ENCODE assay signal across 2 cellular contexts in genomic region chr20:53865905-53866786, GRCh38.
TF ChIP-seq lines count a peak whose summit lies in the region.

No MANE protein-coding gene starts in this region.

TF ChIP-seq in HCT116, 20 proteins besides CTCF, POLR2A, EP300 and RAD21 (continued from another document):
- TF ChIP-seq ZFX (IDR thresholded peaks at IDR 0.05) (no peak), SRF (IDR thresholded peaks at IDR 0.05; ENCODE audit: low read depth) (no peak), REST (IDR thresholded peaks at IDR 0.05; ENCODE audit: low read depth) (no peak), CEBPB (IDR thresholded peaks at IDR 0.05; ENCODE audit: low read depth) (no peak), ZBTB33 (IDR thresholded peaks at IDR 0.05; ENCODE audit: extremely low read depth, insufficient replicate concordance, low read length) (no peak), YY1 (IDR thresholded peaks at IDR 0.05; ENCODE audit: extremely low read depth, insufficient replicate concordance, low read depth, low read length) (no peak), POLR2AphosphoS5 (IDR thresholded peaks at IDR 0.05; ENCODE audit: low read depth, low read length) (no peak), ELF1 (IDR thresholded peaks at IDR 0.05; ENCODE audit: borderline replicate concordance, low read depth) (no peak), SP1 (IDR thresholded peaks at IDR 0.05; ENCODE audit: low read depth) (peak; percentile 30; the same call in 1 of the 2 replicates), EGR1 (IDR thresholded peaks at IDR 0.05; ENCODE audit: low read depth) (no peak), JUND (IDR thresholded peaks at IDR 0.05) (no peak), FOSL1 (IDR thresholded peaks at IDR 0.05; ENCODE audit: low read depth) (0 out of 2 replicates have a peak, but pooled peaks have one; percentile 11), SIN3A (IDR thresholded peaks at IDR 0.05; ENCODE audit: low read depth) (peak; percentile 33; the same call in 1 of the 2 replicates), CBX3 (IDR thresholded peaks at IDR 0.05; ENCODE audit: low read depth) (no peak)

TF ChIP-seq in SK-N-SH treated with all-trans-retinoic acid at 6 μM for 48 hours, 23 proteins besides CTCF, POLR2A, EP300 and RAD21 (continued from another document):
- no peak for TF ChIP-seq PATZ1 (CRISPR knock-in tag; IDR thresholded peaks at IDR 0.05; ENCODE audit: borderline replicate concordance)
- no peak for TF ChIP-seq CSDC2 (CRISPR knock-in tag; IDR thresholded peaks at IDR 0.05)
- TF ChIP-seq OSR1 (CRISPR knock-in tag; IDR thresholded peaks at IDR 0.05), result no peak
